In the genomic region with DNA sequence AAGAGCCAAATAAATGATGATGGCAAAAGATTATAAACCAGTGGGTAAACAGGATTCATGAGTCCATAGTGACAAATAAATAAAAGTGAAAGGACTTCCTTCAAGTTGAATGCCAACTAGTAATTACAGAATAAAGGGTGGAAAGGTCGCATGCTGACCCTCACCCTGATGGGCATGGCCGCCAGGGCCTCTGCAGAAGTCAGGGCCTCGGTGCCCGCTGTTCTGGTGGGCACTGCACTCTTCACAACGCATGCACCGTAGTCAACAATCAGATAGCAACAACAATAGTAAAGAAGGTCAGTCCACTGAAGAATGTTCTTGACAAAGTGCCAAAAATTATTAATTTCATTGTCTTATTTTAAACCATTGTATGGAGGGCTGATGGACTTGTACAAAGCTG, we compare ENCODE assay signal across 29 cellular contexts.
"Had no signal": no experiment of that assay in that cellular context is flagged by ENCODE, and none has a peak within 500 bp of the region (broad histone marks: within the 10 kb centered on the region; RNA-seq: fewer than 3 reads in every experiment).

No MANE protein-coding gene starts in this region.

- H3K27me3 ChIP-seq: adrenal gland, body of pancreas, gastrocnemius medialis had no signal

- H3K36me3 ChIP-seq: adrenal gland, gastrocnemius medialis, heart left ventricle, WERI-Rb-1 had no signal

- H3K4me1 ChIP-seq: adrenal gland, body of pancreas, foreskin keratinocyte, gastrocnemius medialis, heart left ventricle had no signal

- H3K27ac ChIP-seq: adrenal gland, body of pancreas, foreskin keratinocyte, gastrocnemius medialis, heart left ventricle, WERI-Rb-1 had no signal

- H3K4me3 ChIP-seq: adrenal gland, body of pancreas, gastrocnemius medialis, heart left ventricle had no signal

- DNase-seq: activated CD4-positive, alpha-beta memory T cell treated with anti-CD3 and anti-CD28 coated beads for 36 hours; activated CD4-positive, alpha-beta T cell treated with anti-CD3 and anti-CD28 coated beads for 36 hours; activated CD4-positive, alpha-beta T cell treated with anti-CD3 and anti-CD28 coated beads, Interleukin-2, amount 10 ng/mL, durations not matched to agents 24 days and 14 days; activated CD4-positive, CD25-positive, alpha-beta regulatory T cell; activated CD4-positive, CD25-positive, alpha-beta regulatory T cell treated with anti-CD3 and anti-CD28 coated beads, Interleukin-2, amount 50 U/mL, for 72 hours; activated CD8-positive, alpha-beta memory T cell treated with anti-CD3 and anti-CD28 coated beads, Interleukin-2, amount 10 ng/mL, durations not matched to agents 7 days and 5 days; activated CD8-positive, alpha-beta memory T cell treated with anti-CD3 and anti-CD28 coated beads, Interleukin-2, amount 50 U/mL, for 4 hours; activated CD8-positive, alpha-beta T cell treated with anti-CD3 and anti-CD28 coated beads, Interleukin-2, amount 10 ng/mL, durations not matched to agents 7 days and 5 days; activated effector memory CD4-positive, alpha-beta T cell treated with anti-CD3 and anti-CD28 coated beads, Interleukin-2, amount 50 U/mL, for 16 hours; activated naive CD4-positive, alpha-beta T cell treated with anti-CD3 and anti-CD28 coated beads for 36 hours; activated naive CD8-positive, alpha-beta T cell treated with anti-CD3 and anti-CD28 coated beads for 36 hours; activated naive CD8-positive, alpha-beta T cell treated with anti-CD3 and anti-CD28 coated beads, Interleukin-2, amount 50 U/mL, for 24 hours; activated T-cell treated with anti-CD3 and anti-CD28 coated beads, Interleukin-2, amount 50 U/mL, for 1 hour; activated T-cell treated with anti-CD3 and anti-CD28 coated beads, Interleukin-2, amount 50 U/mL, for 48 hours; adrenal gland; amygdala; aorta; body of pancreas; central memory CD4-positive, alpha-beta T cell; cortex of kidney; effector CD8-positive, alpha-beta T cell; gastrocnemius medialis; glutamatergic neuron; heart left ventricle; T-helper 1 cell; T-helper 17 cell; T1000; WERI-Rb-1 had no signal

- H3K9me3 ChIP-seq: adrenal gland, body of pancreas, gastrocnemius medialis, heart left ventricle had no signal
